Comparison of ENCODE assay signal across 8 cellular contexts in genomic region chr20:59403261-59403961, GRCh38.
DNase-seq lines count a peak whose midpoint lies in the region; ATAC-seq and TF ChIP-seq lines count a peak whose summit lies in the region.

No MANE protein-coding gene starts in this region.

- H3K27ac ChIP-seq in DOHH2 (ENCODE audit: low read depth, low read length) (no peak overlapping the region), lung (ENCODE audit: low read depth in 1 of 2, low read length in 1 of 2) (no peak overlapping the region)

- no peaks in the 10 kb centered on the region for H4K20me1 ChIP-seq in DOHH2 (ENCODE audit: control insufficient read depth, insufficient read depth, low read depth, low read length)

- TF ChIP-seq CTCF in DOHH2 (IDR thresholded peaks at IDR 0.05; ENCODE audit: low read depth, low read length, poor library complexity, severe bottlenecking) = peak; percentile 99
- TF ChIP-seq CTCF in choroid plexus epithelial cell (conservative IDR thresholded peaks at IDR 0.05; ENCODE audit: low read depth, low read length) = peak; percentile 44
- TF ChIP-seq CTCF in lung (IDR thresholded peaks at IDR 0.05; ENCODE audit: control extremely low read depth, extremely low read depth) = peak; percentile 73

- H3K4me3 ChIP-seq in DOHH2 (ENCODE audit: low read length) = no peak overlapping the region
- no peak overlapping the region for H3K4me3 ChIP-seq in choroid plexus epithelial cell (ENCODE audit: low read depth, low read length)
- H3K4me3 ChIP-seq in lung = no peak overlapping the region

- H3K4me2 ChIP-seq in DOHH2 (ENCODE audit: low read length) = peak overlapping the region; percentile 28

- H3K79me2 ChIP-seq in DOHH2 (ENCODE audit: control insufficient read depth, low read length) = no peaks in the 10 kb centered on the region

- H3K36me3 ChIP-seq in DOHH2 (ENCODE audit: control insufficient read depth, low read length) = no peaks in the 10 kb centered on the region
- no peaks in the 10 kb centered on the region for H3K36me3 ChIP-seq in lung (ENCODE audit: control insufficient read depth in 2 of 2, insufficient read depth in 2 of 2, low read length in 2 of 2)

- 9 to 10% methylated on average over 42 to 46 of the region's 46 CpGs for WGBS in lung, 2 donors

- H3K27me3 ChIP-seq in DOHH2 (ENCODE audit: control insufficient read depth, low read length) = peaks cover 43% of the 10 kb centered on the region
- peaks cover 5% of the 10 kb centered on the region for H3K27me3 ChIP-seq in lung (ENCODE audit: control insufficient read depth, insufficient read depth)

- H3K9me3 ChIP-seq in DOHH2 (ENCODE audit: control insufficient read depth, insufficient read depth, low read length) (no peaks in the 10 kb centered on the region), lung (ENCODE audit: control insufficient read depth in 2 of 2, insufficient read depth in 1 of 2, low read length in 1 of 2) (peaks cover 0 to 2% of the 10 kb centered on the region in 2 donors)

- no peaks in the 10 kb centered on the region for H3K9me2 ChIP-seq in DOHH2 (replicated peaks; ENCODE audit: control insufficient read depth, low read length)

- H3F3A ChIP-seq in DOHH2 (ENCODE audit: control insufficient read depth, insufficient read depth) = no peaks in the 10 kb centered on the region

- H3K4me1 ChIP-seq in DOHH2 (ENCODE audit: control insufficient read depth, low read length) (peaks cover 8% of the 10 kb centered on the region), lung (ENCODE audit: control insufficient read depth in 2 of 2, insufficient read depth in 2 of 2, low read length in 2 of 2) (peaks cover 0 to 5% of the 10 kb centered on the region in 2 donors)

- peak; percentile 15 for DNase-seq in LoVo (ENCODE audit: low spot score)
- DNase-seq in activated CD4-positive, alpha-beta T cell treated with anti-CD3 and anti-CD28 coated beads for 48 hours = peak; percentile 82
- DNase-seq in choroid plexus epithelial cell (ENCODE audit: low read depth) = no peak
- DNase-seq in lung (ENCODE audit: low spot score) = no peak
- DNase-seq in stimulated activated CD8-positive, alpha-beta memory T cell treated with anti-CD3 and anti-CD28 coated beads, Interleukin-12 subunit alpha, Interleukin-12 subunit beta, amount 100 ng/mL, for 4 hours (ENCODE audit: low read depth) = peak; percentile 58

- no peak for ATAC-seq in lung (ENCODE audit: insufficient read depth, low FRiP score)
- no peak for ATAC-seq in HG03095 (IDR thresholded peaks at IDR 0.05; ENCODE audit: unreplicated experiment)
- ATAC-seq in GM19035 (IDR thresholded peaks at IDR 0.05; ENCODE audit: unreplicated experiment) = no peak

Comparison
In these comparisons a context has a peak if more than half of its experiments do, and no peak if none do; other contexts are left out.
1. CTCF ChIP-seq: peak in every context shown above with its lines; median percentile 99 in DOHH2; 73 in lung; 44 in choroid plexus epithelial cell.
2. DNase-seq: peak in LoVo (single experiment), activated CD4-positive, alpha-beta T cell treated with anti-CD3 and anti-CD28 coated beads for 48 hours (single experiment) and stimulated activated CD8-positive, alpha-beta memory T cell treated with anti-CD3 and anti-CD28 coated beads, Interleukin-12 subunit alpha, Interleukin-12 subunit beta, amount 100 ng/mL, for 4 hours (single experiment); none in choroid plexus epithelial cell (single experiment) and lung (single experiment).